In the genomic region with DNA sequence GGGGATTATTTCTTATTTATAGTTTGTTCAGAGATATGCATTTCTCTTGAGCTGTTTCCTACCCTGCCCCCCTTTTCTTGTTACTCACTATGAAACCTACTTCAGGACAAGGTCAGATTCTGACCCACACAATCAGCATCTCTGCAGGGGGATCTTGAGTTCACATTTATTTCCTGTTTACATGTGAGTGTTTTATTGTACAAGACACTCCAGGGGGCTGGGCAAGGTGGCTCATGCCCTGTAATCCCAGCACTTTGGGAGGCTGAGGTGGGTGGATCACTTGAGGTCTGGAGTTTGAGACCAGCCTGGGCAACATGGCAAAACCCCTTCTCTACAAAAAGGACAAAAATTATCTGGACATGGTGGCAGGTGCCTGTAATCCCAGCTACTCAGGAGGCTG, we compare ENCODE assay signal across 6 cellular contexts. TPM values are rescaled to one million over a fixed set of nuclear protein-coding genes. Genes with fewer than 3 reads are reported as not detected.
"Had no signal": no experiment of that assay in that cellular context is flagged by ENCODE, and none has a peak within 500 bp of the region (broad histone marks: within the 10 kb centered on the region; RNA-seq: fewer than 3 reads in every experiment).

No MANE protein-coding gene starts in this region.

RNA-seq across cellular contexts. Expression of a gene that starts 28.1 kb away (rescaled TPM):
- total RNA-seq: activated CD8-positive, alpha-beta T cell treated with anti-CD3 and anti-CD28 coated beads for 36 hours; activated T-helper 17 cell treated with anti-CD3 and anti-CD28 coated beads, Interleukin-2, amount 50 U/mL, for 72 hours; T-helper 2 cell treated with Interferon-gamma antibody and Interleukin-4, amounts not matched to agents 100 ng/mL and 5 ng/mL, for 36 hours had no signal

RNA-seq across cellular contexts. Expression of a gene that starts 29.9 kb away (rescaled TPM):
- total RNA-seq: activated B cell treated with CpG ODN at 0.5 μM for 24 hours; activated CD8-positive, alpha-beta T cell treated with anti-CD3 and anti-CD28 coated beads for 36 hours; activated T-cell treated with anti-CD3 and anti-CD28 coated beads, Interleukin-2, amount 50 U/mL, for 4 hours; activated T-helper 17 cell treated with anti-CD3 and anti-CD28 coated beads, Interleukin-2, amount 50 U/mL, for 72 hours; endodermal cell; T-helper 2 cell treated with Interferon-gamma antibody and Interleukin-4, amounts not matched to agents 100 ng/mL and 5 ng/mL, for 36 hours had no signal
